ENCODE assay signal across 1 cellular context in genomic region chr3:127172670-127173515, GRCh38.
TF ChIP-seq lines count a peak whose summit lies in the region.

No MANE protein-coding gene starts in this region.

TF ChIP-seq in H1, 55 proteins besides CTCF, POLR2A, EP300 and RAD21 (continued from another document):
- no peak for TF ChIP-seq CHD7 (IDR thresholded peaks at IDR 0.05; ENCODE audit: insufficient replicate concordance, low read length)
- TF ChIP-seq E2F6 (IDR thresholded peaks at IDR 0.05): no peak
- TF ChIP-seq FOSL1 (IDR thresholded peaks at IDR 0.05; ENCODE audit: insufficient read depth, low read depth, low read length): no peak
- no peak for TF ChIP-seq GABPA (IDR thresholded peaks at IDR 0.05; ENCODE audit: borderline replicate concordance, insufficient read depth, low read length)
- TF ChIP-seq MAFK (IDR thresholded peaks at IDR 0.05; ENCODE audit: low read depth, low read length): no peak
TF ChIP-seq in H1: peak in this region for 1.
